In genomic region chr11:82873919-82874333, GRCh38 we compare ENCODE assay signal across 17 cellular contexts. TPM values are rescaled to one million over a fixed set of nuclear protein-coding genes. Genes with fewer than 3 reads are reported as not detected.
DNase-seq lines count a peak whose midpoint lies in the region; ATAC-seq, FAIRE-seq and TF ChIP-seq lines count a peak whose summit lies in the region.
"Had no signal": no experiment of that assay in that cellular context is flagged by ENCODE, and none has a peak within 500 bp of the region (broad histone marks: within the 10 kb centered on the region; RNA-seq: fewer than 3 reads in every experiment).

No MANE protein-coding gene starts in this region.

- H3K9ac ChIP-seq in liver (ENCODE audit: low read depth in 1 of 2, low read length in 2 of 2) (no peak overlapping the region), HepG2 (ENCODE audit: insufficient read depth, low read depth, low read length) (no peak overlapping the region)

- H4K20me1 ChIP-seq in HepG2 (ENCODE audit: insufficient read depth, low read length): no peaks in the 10 kb centered on the region

- BruUV-seq in HepG2 (replicated peaks; lab: Mats Ljungman, UMichigan) (no TSS peak), MCF 10A (replicated peaks; lab: Mats Ljungman, UMichigan) (no TSS peak)

- H3K27ac ChIP-seq in liver (ENCODE audit: low read depth in 1 of 2, low read length in 2 of 2): no peak overlapping the region
- H3K27ac ChIP-seq in HepG2 (ENCODE audit: extremely low read length, insufficient read depth, low read length): no peak overlapping the region
- H3K27ac ChIP-seq: ovary had no signal

- peaks cover 29% of the 10 kb centered on the region for H3K4me1 Mint-ChIP-seq in WTC11
- peaks cover 14 to 15% of the 10 kb centered on the region in 2 donors for H3K4me1 Mint-ChIP-seq in effector memory CD8-positive, alpha-beta T cell (ENCODE audit: low read depth in 2 of 2)
- H3K4me1 Mint-ChIP-seq in MCF 10A (ENCODE audit: insufficient read depth, unreplicated experiment): peaks cover 16% of the 10 kb centered on the region

- no peak for TF ChIP-seq EP300 in HepG2 (IDR thresholded peaks at IDR 0.05; ENCODE audit: low read depth in 2 of 2, low read length in 2 of 2)
- no peak for TF ChIP-seq EP300 in HepG2 (CRISPR knock-in tag; IDR thresholded peaks at IDR 0.05; ENCODE audit: borderline replicate concordance)

- H3K36me3 ChIP-seq in liver (ENCODE audit: control insufficient read depth in 4 of 4, insufficient read depth in 3 of 4, low read depth in 1 of 4, low read length in 3 of 4) (no peaks in the 10 kb centered on the region), HepG2 (replicated peaks in 1 of 2; ENCODE audit: control insufficient read depth in 1 of 2, insufficient read depth in 2 of 2, low read length in 2 of 2) (no peaks in the 10 kb centered on the region), MG63 (no peaks in the 10 kb centered on the region)
- H3K36me3 ChIP-seq: ovary had no signal

- TF ChIP-seq RAD21 in liver (IDR thresholded peaks at IDR 0.05) (no peak), HepG2 (CRISPR knock-in tag; IDR thresholded peaks at IDR 0.05) (no peak)

- H3K27ac Mint-ChIP-seq in WTC11 (peak overlapping the region; percentile 78), MCF 10A (ENCODE audit: low read depth, unreplicated experiment) (no peak overlapping the region)
- H3K27ac Mint-ChIP-seq in effector memory CD8-positive, alpha-beta T cell: peak overlapping the region; percentile 30 to 55

- no peak for TF ChIP-seq POLR2A in HepG2 (IDR thresholded peaks at IDR 0.05; ENCODE audit: insufficient read depth in 1 of 2, low read depth in 2 of 2, low read length in 2 of 2)

- no peak overlapping the region for H3K4me3 Mint-ChIP-seq in WTC11
- H3K4me3 Mint-ChIP-seq in effector memory CD8-positive, alpha-beta T cell: no peak overlapping the region
- no peak overlapping the region for H3K4me3 Mint-ChIP-seq in MCF 10A (ENCODE audit: unreplicated experiment)

- CTCF ChIA-PET in HepG2 (lab: Yijun Ruan, JAX; ENCODE audit: low intra/inter-chr PET ratio, low total read pairs): no interaction called here
- CTCF ChIA-PET in WTC11 (lab: Charles Lee): no interaction called here
- CTCF ChIA-PET in MCF 10A (lab: Yijun Ruan, JAX): interaction anchor here (0.6 to 1.0 kb wide), 2 partner anchors 12 to 1682 kb away, joined by 3 to 4 read pairs; no protein-coding TSS in a partner anchor

- ATAC-seq in HepG2 (no peak), WTC11 (no peak)
- peak; percentile 53 for ATAC-seq in effector memory CD8-positive, alpha-beta T cell (replicated peaks)

- FAIRE-seq in HepG2 (lab: Jason Lieb, UNC): no peak
- FAIRE-seq: urothelium cell line had no signal

- H3K9me3 ChIP-seq in liver (ENCODE audit: control insufficient read depth in 4 of 4, low read length in 3 of 4): no peaks in the 10 kb centered on the region
- H3K9me3 ChIP-seq in HepG2 (ENCODE audit: low read length): no peaks in the 10 kb centered on the region; the same call in 1 of the 2 replicates
- H3K9me3 ChIP-seq in MG63: no peaks in the 10 kb centered on the region
- H3K9me3 ChIP-seq: ovary had no signal

- no peak overlapping the region for H3K4me3 ChIP-seq in liver (ENCODE audit: low read depth in 1 of 3, low read length in 3 of 3)
- no peak overlapping the region for H3K4me3 ChIP-seq in HepG2 (replicated peaks in 1 of 3; ENCODE audit: insufficient read depth in 1 of 3, low read depth in 2 of 3, low read length in 3 of 3)
- no peak overlapping the region for H3K4me3 ChIP-seq in MG63
- H3K4me3 ChIP-seq: ovary had no signal

- WGBS in liver: 79% methylated on average over 5 of the region's 5 CpGs
- 85% methylated on average over 5 of the region's 5 CpGs for WGBS in HepG2 (ENCODE audit: low lambda C conversion rate)

- peaks cover 0 to 7% (median 3%) of the 10 kb centered on the region in 4 donors for H3K4me1 ChIP-seq in liver (ENCODE audit: control insufficient read depth in 4 of 4, insufficient read depth in 4 of 4, low read length in 3 of 4)
- H3K4me1 ChIP-seq in HepG2 (ENCODE audit: insufficient read depth, low read length): 0 out of 2 replicates have a peak, but pooled peaks cover 5% of the 10 kb centered on the region

- peaks cover 23% of the 10 kb centered on the region for H3K9me3 Mint-ChIP-seq in WTC11
- no peaks in the 10 kb centered on the region for H3K9me3 Mint-ChIP-seq in effector memory CD8-positive, alpha-beta T cell
- H3K9me3 Mint-ChIP-seq in MCF 10A (ENCODE audit: unreplicated experiment): no peaks in the 10 kb centered on the region

- peaks cover 24% of the 10 kb centered on the region for H3K36me3 Mint-ChIP-seq in WTC11
- H3K36me3 Mint-ChIP-seq in effector memory CD8-positive, alpha-beta T cell (ENCODE audit: insufficient read depth): peaks cover 5% of the 10 kb centered on the region
- no peaks in the 10 kb centered on the region for H3K36me3 Mint-ChIP-seq in MCF 10A (ENCODE audit: insufficient read depth, unreplicated experiment)

- POLR2A ChIA-PET in HepG2 (lab: Yijun Ruan, JAX) (no interaction called here), WTC11 (lab: Charles Lee) (no interaction called here), MCF 10A (lab: Yijun Ruan, JAX) (interaction anchor here (0.6 to 1.1 kb wide), 3 partner anchors 26 to 407 kb away, joined by 3 to 6 read pairs (median 4); partner anchors contain the start of gene PRCP)

- no peak overlapping the region for H3K4me2 ChIP-seq in HepG2 (ENCODE audit: low read depth, low read length)

- H3K79me2 ChIP-seq in HepG2 (ENCODE audit: insufficient read depth, low read length): no peaks in the 10 kb centered on the region

- in situ Hi-C loops in HepG2 (cut with HindIII; ENCODE audit: extremely low pct_ligation_motif_present, low pct_unique_long_range_greater_than_20kb): loop anchor here (25.0 kb wide), 1 partner anchor 938 kb away; no protein-coding TSS in a partner anchor

- TF ChIP-seq CTCF in liver (IDR thresholded peaks at IDR 0.05; ENCODE audit: low read depth, low read length, missing input control) (no peak), HepG2 (CRISPR knock-in tag; IDR thresholded peaks at IDR 0.05) (no peak), WTC11 (IDR thresholded peaks at IDR 0.05) (no peak), MCF 10A (IDR thresholded peaks at IDR 0.05; ENCODE audit: unreplicated experiment) (no peak)

- intact Hi-C loops in HepG2 (cut with micrococcal nuclease; ENCODE audit: unreplicated experiment): no loop called here
- intact Hi-C loops in MCF 10A (cut with micrococcal nuclease): no loop called here

- no peak overlapping the region for H2AFZ ChIP-seq in HepG2 (ENCODE audit: low read length)

- DNase-seq in HepG2 (ENCODE audit: low spot score) (no peak), WTC11 (ENCODE audit: low spot score) (no peak), GF-D8 (lab: John Stamatoyannopoulos, UW) (no peak), MG63 (no peak), MCF 10A (ENCODE audit: unreplicated experiment) (no peak)
- DNase-seq in effector memory CD8-positive, alpha-beta T cell: no peak
- DNase-seq: activated CD8-positive, alpha-beta memory T cell treated with anti-CD3 and anti-CD28 coated beads, Interleukin-2, amount 50 U/mL, for 48 hours; effector CD8-positive, alpha-beta T cell; HCEC 1CT; KBM-7; naive B cell; NCI-H2029 treated with DMSO at 0.1 percent for 48 hours; NCI-H524; ovary; SHP77 treated with DMSO at 0.1 percent for 48 hours had no signal

- H3K27me3 Mint-ChIP-seq in WTC11 (ENCODE audit: low read depth) (no peaks in the 10 kb centered on the region), MCF 10A (ENCODE audit: insufficient read depth, unreplicated experiment) (no peaks in the 10 kb centered on the region)
- H3K27me3 Mint-ChIP-seq in effector memory CD8-positive, alpha-beta T cell: no peaks in the 10 kb centered on the region
- H3K27me3 Mint-ChIP-seq: naive B cell had no signal

- H3K27me3 ChIP-seq in liver (ENCODE audit: control insufficient read depth in 4 of 4, insufficient read depth in 4 of 4, low read length in 3 of 4) (no peaks in the 10 kb centered on the region), HepG2 (ENCODE audit: control insufficient read depth in 1 of 2, insufficient read depth in 2 of 2, low read length in 2 of 2) (no peaks in the 10 kb centered on the region), MG63 (no peaks in the 10 kb centered on the region)
- H3K27me3 ChIP-seq: ovary had no signal

RNA-seq across cellular contexts. Expression of gene PRCP, which starts 26.3 kb away (rescaled TPM):
- total RNA-seq in liver (10 to 100 TPM; 27.3 to 38.7 TPM), HepG2 (2016; rRNA removed; fragmentation: Illumina TruSeq; extraction: Trizol) (49.9 and 84.2 TPM in 2 replicates), WTC11 (2021) (53.9 to 65.1 TPM (median 63.4 TPM) in 3 replicates), MCF 10A (2022) (17.3 and 22.7 TPM in 2 replicates)
- polyA plus RNA-seq in liver (10 to 100 TPM; 43.8 to 55.2 TPM), HepG2 (2011; rRNA removed) (79.7 and 105 TPM in 2 replicates)
- 12.9 and 14.2 TPM in 2 replicates for total RNA-seq in HepG2 (2016; cell fraction: cytosol; rRNA removed; fragmentation: Illumina TruSeq; extraction: Trizol; ENCODE audit: low read depth)
- total RNA-seq in HepG2 (2016; cell fraction: insoluble cytoplasmic fraction; rRNA removed; fragmentation: Illumina TruSeq; extraction: Trizol): 49.2 and 86.3 TPM in 2 replicates
- 29.1 and 33.4 TPM in 2 replicates for total RNA-seq in HepG2 (2016; cell fraction: membrane; rRNA removed; fragmentation: Illumina TruSeq; extraction: Trizol)
- 75.4 and 86.0 TPM in 2 replicates for total RNA-seq in HepG2 (2016; cell fraction: nucleus; rRNA removed; fragmentation: Illumina TruSeq; extraction: Trizol)
- 63.3 and 100 TPM in 2 replicates for polyA plus RNA-seq in HepG2 (2011; cell fraction: cytosol; rRNA removed)
- 24.2 and 26.5 TPM in 2 replicates for polyA plus RNA-seq in HepG2 (2011; cell fraction: nucleus; rRNA removed)
- 56.3 and 103 TPM in 2 replicates for polyA plus RNA-seq in HepG2 (2012)
- polyA plus RNA-seq in HepG2 (2016; cell fraction: cytosol; fragmentation: Illumina TruSeq; extraction: Trizol; ENCODE audit: low read depth): 12.6 and 13.4 TPM in 2 replicates
- polyA plus RNA-seq in HepG2 (2016; cell fraction: insoluble cytoplasmic fraction; fragmentation: Illumina TruSeq; extraction: Trizol; ENCODE audit: low read depth): 48.2 and 49.2 TPM in 2 replicates
- polyA plus RNA-seq in HepG2 (2016; cell fraction: membrane; fragmentation: Illumina TruSeq; extraction: Trizol; ENCODE audit: low read depth): 27.2 and 33.0 TPM in 2 replicates
- 84.6 and 95.4 TPM in 2 replicates for polyA plus RNA-seq in HepG2 (2016; cell fraction: nucleus; fragmentation: Illumina TruSeq; extraction: Trizol; ENCODE audit: insufficient read depth, low read depth)
- polyA minus RNA-seq in HepG2 (2011; rRNA and poly(A)+ RNA removed; ENCODE audit: low replicate concordance): 22.7 and 35.1 TPM in 2 replicates
- polyA minus RNA-seq in HepG2 (2011; cell fraction: cytosol; rRNA and poly(A)+ RNA removed): 55.6 and 56.6 TPM in 2 replicates
- polyA minus RNA-seq in HepG2 (2011; cell fraction: nucleus; rRNA and poly(A)+ RNA removed): 29.0 and 33.7 TPM in 2 replicates
- total RNA-seq in MG63 (2014; rRNA removed; shearing (Covaris generic); ENCODE audit: low replicate concordance): 24.0 and 33.3 TPM in 2 replicates

RNA-seq across cellular contexts. Expression of gene DDIAS, which starts 27.6 kb away (rescaled TPM):
- total RNA-seq in liver (1 to 10 TPM in 1 of 2 donors, under 1 TPM in 1; 0.25 to 8.4 TPM), HepG2 (2016; rRNA removed; fragmentation: Illumina TruSeq; extraction: Trizol) (13.0 and 23.5 TPM in 2 replicates), WTC11 (2021) (21.7 to 28.7 TPM (median 22.0 TPM) in 3 replicates), MCF 10A (2022) (3.6 and 7.7 TPM in 2 replicates)
- polyA plus RNA-seq in liver (under 1 TPM; 0.32 to 0.62 TPM), HepG2 (2011; rRNA removed) (2.2 and 3.5 TPM in 2 replicates)
- 4.5 and 6.3 TPM in 2 replicates for total RNA-seq in HepG2 (2016; cell fraction: cytosol; rRNA removed; fragmentation: Illumina TruSeq; extraction: Trizol; ENCODE audit: low read depth)
- 12.6 and 21.3 TPM in 2 replicates for total RNA-seq in HepG2 (2016; cell fraction: insoluble cytoplasmic fraction; rRNA removed; fragmentation: Illumina TruSeq; extraction: Trizol)
- total RNA-seq in HepG2 (2016; cell fraction: membrane; rRNA removed; fragmentation: Illumina TruSeq; extraction: Trizol): 9.5 and 11.4 TPM in 2 replicates
- 9.5 and 11.1 TPM in 2 replicates for total RNA-seq in HepG2 (2016; cell fraction: nucleus; rRNA removed; fragmentation: Illumina TruSeq; extraction: Trizol)
- 1.6 and 2.0 TPM in 2 replicates for polyA plus RNA-seq in HepG2 (2011; cell fraction: cytosol; rRNA removed)
- 1.0 and 1.6 TPM in 2 replicates for polyA plus RNA-seq in HepG2 (2011; cell fraction: nucleus; rRNA removed)
- polyA plus RNA-seq in HepG2 (2012): 1.7 and 5.3 TPM in 2 replicates
- 0.66 and 0.94 TPM in 2 replicates for polyA plus RNA-seq in HepG2 (2016; cell fraction: cytosol; fragmentation: Illumina TruSeq; extraction: Trizol; ENCODE audit: low read depth)
- 13.7 and 16.2 TPM in 2 replicates for polyA plus RNA-seq in HepG2 (2016; cell fraction: insoluble cytoplasmic fraction; fragmentation: Illumina TruSeq; extraction: Trizol; ENCODE audit: low read depth)
- polyA plus RNA-seq in HepG2 (2016; cell fraction: membrane; fragmentation: Illumina TruSeq; extraction: Trizol; ENCODE audit: low read depth): 2.6 and 3.1 TPM in 2 replicates
- 11.7 and 12.4 TPM in 2 replicates for polyA plus RNA-seq in HepG2 (2016; cell fraction: nucleus; fragmentation: Illumina TruSeq; extraction: Trizol; ENCODE audit: insufficient read depth, low read depth)
- polyA minus RNA-seq in HepG2 (2011; rRNA and poly(A)+ RNA removed; ENCODE audit: low replicate concordance): 10.5 and 39.5 TPM in 2 replicates
- 1.9 and 3.3 TPM in 2 replicates for polyA minus RNA-seq in HepG2 (2011; cell fraction: cytosol; rRNA and poly(A)+ RNA removed)
- 2.1 and 3.9 TPM in 2 replicates for polyA minus RNA-seq in HepG2 (2011; cell fraction: nucleus; rRNA and poly(A)+ RNA removed)
- total RNA-seq in MG63 (2014; rRNA removed; shearing (Covaris generic); ENCODE audit: low replicate concordance): 9.2 and 10.3 TPM in 2 replicates
